ENCODE assay signal across 9 cellular contexts in the genomic region with DNA sequence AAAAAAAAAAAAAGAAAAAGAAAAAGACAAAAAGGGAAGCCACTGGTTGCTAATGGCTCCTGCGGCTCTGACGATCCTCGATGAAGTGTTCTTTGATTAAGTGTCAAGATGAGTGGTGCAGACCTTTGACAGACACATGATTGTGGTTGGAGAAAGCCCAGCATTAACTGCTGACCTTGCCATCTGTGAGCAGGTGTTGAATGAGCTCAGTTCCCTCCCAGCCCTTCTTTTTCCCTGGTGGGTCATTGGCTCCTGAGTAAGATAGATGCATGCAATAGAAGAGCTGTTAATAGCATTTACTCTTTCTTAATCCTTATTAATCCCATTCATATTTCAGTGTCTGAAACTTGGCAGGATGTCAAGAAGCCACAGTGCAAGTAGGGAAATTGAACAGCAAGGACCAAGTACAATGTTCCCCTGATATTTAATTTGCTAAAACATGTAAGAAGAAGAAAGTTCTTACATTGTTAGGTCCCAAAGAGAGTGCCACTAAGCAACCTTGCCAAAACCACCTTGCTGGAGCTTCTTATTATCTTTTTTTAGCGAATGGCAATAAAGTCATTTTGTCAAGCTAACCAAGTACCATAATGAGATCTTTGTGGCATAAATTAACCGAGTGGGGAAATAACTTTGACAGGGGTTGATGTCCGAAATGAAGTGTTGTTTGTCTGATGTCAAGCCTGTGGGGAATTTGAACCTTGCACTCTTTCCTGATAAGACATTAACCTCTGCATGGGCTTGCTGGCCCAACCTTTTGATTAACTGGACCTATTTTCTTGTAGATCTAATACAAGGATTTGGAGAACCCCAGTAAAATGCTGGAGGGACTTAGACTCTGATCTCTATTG.
DNase-seq lines count a peak whose midpoint lies in the region; ATAC-seq lines count a peak whose summit lies in the region.
"Had no signal": no experiment of that assay in that cellular context is flagged by ENCODE, and none has a peak within 500 bp of the region (broad histone marks: within the 10 kb centered on the region; RNA-seq: fewer than 3 reads in every experiment).

No MANE protein-coding gene starts in this region.

- H3K27ac Mint-ChIP-seq in effector memory CD8-positive, alpha-beta T cell: peak overlapping the region; percentile 81 to 84
- H3K27ac Mint-ChIP-seq in stimulated activated naive B cell treated with anti-CD40 and anti-IgM and Interleukin-4, amounts not matched to agents 10 μg/mL and 1 μg/mL and 100 μg/mL, for 72 hours: peak overlapping the region; percentile 63

- peak; percentile 65 for ATAC-seq in effector memory CD8-positive, alpha-beta T cell (replicated peaks)
- ATAC-seq in stimulated activated naive B cell treated with anti-CD40 and anti-IgM and Interleukin-4, amounts not matched to agents 10 μg/mL and 1 μg/mL and 100 μg/mL, for 72 hours (replicated peaks): peak; percentile 73 to 80
- ATAC-seq in GM19397 (IDR thresholded peaks at IDR 0.05; ENCODE audit: unreplicated experiment) (no peak), HG02759 (IDR thresholded peaks at IDR 0.05; ENCODE audit: unreplicated experiment) (no peak), GM18873 (IDR thresholded peaks at IDR 0.05; ENCODE audit: low FRiP score, unreplicated experiment) (no peak)

- peak; percentile 64 for DNase-seq in NCI-H2171 treated with DMSO at 0.1 percent for 48 hours (lab: John Stamatoyannopoulos, UW)
- DNase-seq in NCI-H2171 (lab: John Stamatoyannopoulos, UW): no peak
- peak; percentile 91 for DNase-seq in NCI-H2227 (lab: John Stamatoyannopoulos, UW; ENCODE audit: unreplicated experiment)
- DNase-seq in effector memory CD8-positive, alpha-beta T cell: no peak
- DNase-seq in stimulated activated naive B cell treated with anti-CD40 and anti-IgM and Interleukin-4, amounts not matched to agents 10 μg/mL and 1 μg/mL and 100 μg/mL, for 72 hours: peak; percentile 14
- DNase-seq: H7 had no signal

- H3K9me3 Mint-ChIP-seq in effector memory CD8-positive, alpha-beta T cell: no peaks in the 10 kb centered on the region
- no peaks in the 10 kb centered on the region for H3K9me3 Mint-ChIP-seq in stimulated activated naive B cell treated with anti-CD40 and anti-IgM and Interleukin-4, amounts not matched to agents 10 μg/mL and 1 μg/mL and 100 μg/mL, for 72 hours

- no peaks in the 10 kb centered on the region for H3K27me3 Mint-ChIP-seq in effector memory CD8-positive, alpha-beta T cell
- H3K27me3 Mint-ChIP-seq in stimulated activated naive B cell treated with anti-CD40 and anti-IgM and Interleukin-4, amounts not matched to agents 10 μg/mL and 1 μg/mL and 100 μg/mL, for 72 hours: no peaks in the 10 kb centered on the region

- H3K4me1 Mint-ChIP-seq in effector memory CD8-positive, alpha-beta T cell (ENCODE audit: low read depth in 2 of 2): peaks cover 47 to 67% of the 10 kb centered on the region in 2 donors
- H3K4me1 Mint-ChIP-seq in stimulated activated naive B cell treated with anti-CD40 and anti-IgM and Interleukin-4, amounts not matched to agents 10 μg/mL and 1 μg/mL and 100 μg/mL, for 72 hours: peaks cover 42 to 69% of the 10 kb centered on the region in 2 donors

- peaks cover 2% of the 10 kb centered on the region for H3K36me3 Mint-ChIP-seq in effector memory CD8-positive, alpha-beta T cell (ENCODE audit: insufficient read depth)
- H3K36me3 Mint-ChIP-seq in stimulated activated naive B cell treated with anti-CD40 and anti-IgM and Interleukin-4, amounts not matched to agents 10 μg/mL and 1 μg/mL and 100 μg/mL, for 72 hours: peaks cover 2 to 7% of the 10 kb centered on the region in 2 donors

- H3K4me3 Mint-ChIP-seq in effector memory CD8-positive, alpha-beta T cell: peak overlapping the region; percentile 56 to 63
- peak overlapping the region in 1 of 2 donors; percentile 6 for H3K4me3 Mint-ChIP-seq in stimulated activated naive B cell treated with anti-CD40 and anti-IgM and Interleukin-4, amounts not matched to agents 10 μg/mL and 1 μg/mL and 100 μg/mL, for 72 hours

Comparison
In these comparisons a context has a peak if more than half of its experiments do, and no peak if none do; other contexts are left out.
1. DNase-seq: peak in NCI-H2171 treated with DMSO at 0.1 percent for 48 hours (single experiment), NCI-H2227 (single experiment) and stimulated activated naive B cell treated with anti-CD40 and anti-IgM and Interleukin-4, amounts not matched to agents 10 μg/mL and 1 μg/mL and 100 μg/mL, for 72 hours (single experiment); none in NCI-H2171 (single experiment) and effector memory CD8-positive, alpha-beta T cell (0 of 3).
2. ATAC-seq: peak in effector memory CD8-positive, alpha-beta T cell (single experiment) and stimulated activated naive B cell treated with anti-CD40 and anti-IgM and Interleukin-4, amounts not matched to agents 10 μg/mL and 1 μg/mL and 100 μg/mL, for 72 hours (2 of 2); none in GM19397 (single experiment), HG02759 (single experiment) and GM18873 (single experiment).